Comparison of ENCODE assay signal across 10 cellular contexts in genomic region chr7:133873631-133874030, GRCh38.
"Had no signal": no experiment of that assay in that cellular context is flagged by ENCODE, and none has a peak within 500 bp of the region (broad histone marks: within the 10 kb centered on the region; RNA-seq: fewer than 3 reads in every experiment).

No MANE protein-coding gene starts in this region.

- DNase-seq: activated CD4-positive, alpha-beta T cell treated with anti-CD3 and anti-CD28 coated beads, Interleukin-2, amount 10 ng/mL, durations not matched to agents 7 days and 5 days; aorta; cerebellar nuclear complex; effector CD4-positive, alpha-beta T cell; lower lobe of right lung; right lobe of liver; stimulated activated CD4-positive, alpha-beta T cell treated with anti-CD3 and anti-CD28 coated beads, Interleukin-4, amount 100 ng/mL, for 1 hour; T1000; upper lobe of right lung had no signal

- H3K27me3 Mint-ChIP-seq: activated CD4-positive, alpha-beta T cell treated with anti-CD3 and anti-CD28 coated beads, Interleukin-2, amount 10 ng/mL, durations not matched to agents 7 days and 5 days had no signal

- H3K4me3 Mint-ChIP-seq: activated CD4-positive, alpha-beta T cell treated with anti-CD3 and anti-CD28 coated beads, Interleukin-2, amount 10 ng/mL, durations not matched to agents 7 days and 5 days; nephron had no signal

- H3K27ac Mint-ChIP-seq: activated CD4-positive, alpha-beta T cell treated with anti-CD3 and anti-CD28 coated beads, Interleukin-2, amount 10 ng/mL, durations not matched to agents 7 days and 5 days; nephron had no signal

- ATAC-seq: lower lobe of right lung, right lobe of liver, upper lobe of right lung had no signal

- H3K4me1 Mint-ChIP-seq: nephron had no signal
